Comparison of ENCODE assay signal across 35 cellular contexts in genomic region chr3:33977227-33977626, GRCh38.
"Had no signal": no experiment of that assay in that cellular context is flagged by ENCODE, and none has a peak within 500 bp of the region (broad histone marks: within the 10 kb centered on the region; RNA-seq: fewer than 3 reads in every experiment).

No MANE protein-coding gene starts in this region.

- H3K4me3 ChIP-seq: MG63 had no signal

- H3K27me3 ChIP-seq: MG63 had no signal

- H3K36me3 ChIP-seq: MG63 had no signal

- DNase-seq: MG63, MM.1S, MV-4-11, NCI-H1048, NCI-H1092, NCI-H1092 treated with DMSO at 0.1 percent for 48 hours, NCI-H1105, NCI-H1105 treated with DMSO at 0.1 percent for 48 hours, NCI-H1417, NCI-H1417 treated with DMSO at 0.1 percent for 48 hours, NCI-H1436, NCI-H1436 treated with DMSO at 0.1 percent for 48 hours, NCI-H146, NCI-H1694, NCI-H1694 treated with DMSO at 0.1 percent for 48 hours, NCI-H187, NCI-H187 treated with DMSO at 0.1 percent for 48 hours, NCI-H1930, NCI-H2029, NCI-H2029 treated with DMSO at 0.1 percent for 48 hours, NCI-H2081, NCI-H2081 treated with DMSO at 0.1 percent for 48 hours, NCI-H2107, NCI-H2171, NCI-H2171 treated with DMSO at 0.1 percent for 48 hours, NCI-H2227 treated with DMSO at 0.1 percent for 48 hours, NCI-H226, NCI-H446, NCI-H446 treated with DMSO at 0.1 percent for 48 hours, NCI-H510A, NCI-H510A treated with DMSO at 0.1 percent for 48 hours, NCI-H524, NCI-H524 treated with DMSO at 0.1 percent for 48 hours, NCI-H526, NCI-H526 treated with DMSO at 0.1 percent for 48 hours had no signal

- H3K9me3 ChIP-seq: MG63 had no signal
